In genomic region chr7:148884299-148885022, GRCh38 we compare ENCODE assay signal across 8 cellular contexts. TPM values are rescaled to one million over a fixed set of nuclear protein-coding genes. Genes with fewer than 3 reads are reported as not detected.
A peak's percentile ranks its signal among the peaks of the same experiment; 100 is the strongest.
DNase-seq lines count a peak whose midpoint lies in the region; ATAC-seq and TF ChIP-seq lines count a peak whose summit lies in the region.

No MANE protein-coding gene starts in this region.

- ATAC-seq in GM19043 (IDR thresholded peaks at IDR 0.05; ENCODE audit: low read depth, unreplicated experiment): peak; percentile 88
- peak; percentile 90 for ATAC-seq in HG03342 (IDR thresholded peaks at IDR 0.05; ENCODE audit: unreplicated experiment)

- no peaks in the 10 kb centered on the region for H3K9me3 Mint-ChIP-seq in chondrocyte (ENCODE audit: low read depth)

- peak overlapping the region; percentile 76 for H3K4me3 Mint-ChIP-seq in chondrocyte (ENCODE audit: unreplicated experiment)

- no peaks in the 10 kb centered on the region for H3K27me3 Mint-ChIP-seq in chondrocyte (ENCODE audit: low read depth)

- no peaks in the 10 kb centered on the region for H3K27me3 ChIP-seq in layer of hippocampus (ENCODE audit: control insufficient read depth, insufficient read depth, low read length)

- DNase-seq in Ammon's horn (ENCODE audit: low spot score) (peak; percentile 93), NCI-H345 treated with DMSO at 0.1 percent for 48 hours (lab: John Stamatoyannopoulos, UW; ENCODE audit: unreplicated experiment) (peak; percentile 76), chondrocyte (ENCODE audit: low spot score) (peak; percentile 96)
- DNase-seq in activated CD4-positive, alpha-beta T cell treated with anti-CD3 and anti-CD28 coated beads for 24 hours (ENCODE audit: low read depth in 2 of 2): peak; percentile 87 to 90
- DNase-seq in stimulated activated CD4-positive, alpha-beta T cell treated with anti-CD3 and anti-CD28 coated beads, Interleukin-1b, Interleukin-23, amount 100 ng/mL, for 1 hour (ENCODE audit: low read depth in 2 of 2): peak; percentile 82 to 85

- H3K27ac Mint-ChIP-seq in chondrocyte (ENCODE audit: unreplicated experiment): peak overlapping the region; percentile 68

- no peaks in the 10 kb centered on the region for H3K36me3 Mint-ChIP-seq in chondrocyte (ENCODE audit: low read depth)

- peak overlapping the region; percentile 71 for H3K27ac ChIP-seq in layer of hippocampus (ENCODE audit: low read depth, low read length)

- TF ChIP-seq CTCF in chondrocyte (IDR thresholded peaks at IDR 0.05): peak; percentile 47

- peaks cover 14% of the 10 kb centered on the region for H3K4me1 Mint-ChIP-seq in chondrocyte (ENCODE audit: low read depth)

RNA-seq across cellular contexts. Expression of gene EZH2, which starts 0.4 kb away (rescaled TPM):
- 10.6 to 11.0 TPM (median 10.6 TPM) in 3 replicates for total RNA-seq in chondrocyte

Comparison
In these comparisons a context has a peak if more than half of its experiments do, and no peak if none do; other contexts are left out.
1. Peak in every context shown above with its lines: DNase-seq, ATAC-seq and H3K27ac ChIP-seq.